In genomic region chr17:39757931-39758873, GRCh38 we compare ENCODE assay signal across 9 cellular contexts. TPM values are rescaled to one million over a fixed set of nuclear protein-coding genes. Genes with fewer than 3 reads are reported as not detected.
DNase-seq lines count a peak whose midpoint lies in the region; ATAC-seq, FAIRE-seq and TF ChIP-seq lines count a peak whose summit lies in the region.
"Had no signal": no experiment of that assay in that cellular context is flagged by ENCODE, and none has a peak within 500 bp of the region (broad histone marks: within the 10 kb centered on the region; RNA-seq: fewer than 3 reads in every experiment).

No MANE protein-coding gene starts in this region.

- 59 to 83% methylated on average over 7 to 12 of the region's 12 CpGs for WGBS in transverse colon (ENCODE audit: low coverage in 1 of 2), 2 donors

- H3K27me3 ChIP-seq in transverse colon, result peaks cover 17% of the 10 kb centered on the region

- TF ChIP-seq POLR2A in transverse colon (IDR thresholded peaks at IDR 0.05), result no peak

- no peaks in the 10 kb centered on the region for H3K36me3 ChIP-seq in transverse colon

- peak; percentile 46 to 56 (median 54) for DNase-seq in stimulated activated CD4-positive, alpha-beta T cell treated with anti-CD3 and anti-CD28 coated beads, Interleukin-12 subunit alpha, Interleukin-12 subunit beta, amount 100 ng/mL, for 48 hours (ENCODE audit: low read depth in 2 of 3, low spot score in 1 of 3)
- no peak for DNase-seq in stimulated activated CD4-positive, alpha-beta T cell treated with anti-CD3 and anti-CD28 coated beads, Interleukin-12 subunit alpha, Interleukin-12 subunit beta, amount 100 ng/mL, for 4 hours
- DNase-seq in activated CD4-positive, alpha-beta T cell treated with anti-CD3 and anti-CD28 coated beads, Interleukin-2, amount 50 U/mL, for 4 hours, result peak; percentile 33 to 51
- DNase-seq in coronary artery (ENCODE audit: low spot score) (peak; percentile 66), transverse colon (peak; percentile 26), D721Med (ENCODE audit: insufficient read length, low spot score) (no peak), HuH-7.5 (ENCODE audit: low spot score) (no peak)

- peaks cover 4 to 16% (median 13%) of the 10 kb centered on the region in 4 donors for H3K4me1 ChIP-seq in transverse colon

- FAIRE-seq in D721Med (lab: Jason Lieb, UNC), result no peak
- FAIRE-seq: bronchial epithelial cell had no signal

- in situ Hi-C loops in transverse colon (cut with MboI; ENCODE audit: low pct_ligation_motif_present in 1 of 4, low pct_unique_long_range_greater_than_20kb in 1 of 4, low sequenced_read_pairs in 3 of 4), result loop anchor here in 2 of 4 donors (10.0 kb wide), 2 partner anchors 133 to 143 kb away; partner anchors contain the start of gene PPP1R1B (in 1 of the 2)

- H3K4me3 ChIP-seq in coronary artery, result no peak overlapping the region
- H3K4me3 ChIP-seq in transverse colon, result no peak overlapping the region

- intact Hi-C loops in transverse colon (cut with DNase I; ENCODE audit: low total_unique reads), result loop anchor here (10.0 kb wide), 1 partner anchor 123 kb away; the partner anchor contains the start of gene STARD3

- TF ChIP-seq CTCF in coronary artery (IDR thresholded peaks at IDR 0.05), result no peak
- no peak for TF ChIP-seq CTCF in transverse colon (IDR thresholded peaks at IDR 0.05)
- TF ChIP-seq CTCF in D721Med (IDR thresholded peaks at IDR 0.05; ENCODE audit: insufficient read depth, missing control alignments), result no peak

- no peak for ATAC-seq in HG03097 (IDR thresholded peaks at IDR 0.05; ENCODE audit: low FRiP score, unreplicated experiment)

- H3K9me3 ChIP-seq in transverse colon, result no peaks in the 10 kb centered on the region

- no peak for TF ChIP-seq EP300 in transverse colon (IDR thresholded peaks at IDR 0.05; ENCODE audit: low read depth)

- H3K27ac ChIP-seq in coronary artery, result no peak overlapping the region
- H3K27ac ChIP-seq in transverse colon, result peak overlapping the region in 2 of 4 donors; percentile 40 to 98

RNA-seq across cellular contexts. Expression of gene GRB7, which starts 20.5 kb away (rescaled TPM):
- 10 to 100 TPM; 25.9 to 44.5 (median 32.3) TPM for total RNA-seq in transverse colon

RNA-seq across cellular contexts. Expression of gene MIEN1, which starts 27.9 kb away (rescaled TPM):
- 100 to 1,000 TPM in 3 of 4 donors, 10 to 100 TPM in 1; 99.3 to 215 (median 109) TPM for total RNA-seq in transverse colon

RNA-seq across cellular contexts. Expression of gene ERBB2, which starts 58.3 kb away (rescaled TPM):
- total RNA-seq in transverse colon, result 100 to 1,000 TPM; 175 to 439 (median 234) TPM

Comparison
In these comparisons a context has a peak if more than half of its experiments do, and no peak if none do; other contexts are left out.
1. DNase-seq: peak in stimulated activated CD4-positive, alpha-beta T cell treated with anti-CD3 and anti-CD28 coated beads, Interleukin-12 subunit alpha, Interleukin-12 subunit beta, amount 100 ng/mL, for 48 hours (3 of 3), activated CD4-positive, alpha-beta T cell treated with anti-CD3 and anti-CD28 coated beads, Interleukin-2, amount 50 U/mL, for 4 hours (2 of 2), coronary artery (single experiment) and transverse colon (single experiment); none in stimulated activated CD4-positive, alpha-beta T cell treated with anti-CD3 and anti-CD28 coated beads, Interleukin-12 subunit alpha, Interleukin-12 subunit beta, amount 100 ng/mL, for 4 hours (single experiment), D721Med (single experiment) and HuH-7.5 (single experiment).